ENCODE assay signal across 8 cellular contexts in genomic region chr12:81668475-81668874, GRCh38.
A peak's percentile ranks its signal among the peaks of the same experiment; 100 is the strongest.
DNase-seq lines count a peak whose midpoint lies in the region; ATAC-seq and TF ChIP-seq lines count a peak whose summit lies in the region.

No MANE protein-coding gene starts in this region.

- in situ Hi-C loops in ACHN (cut with HindIII; ENCODE audit: low pct_ligation_motif_present, low pct_unique_long_range_greater_than_20kb, low sequenced_read_pairs): no loop called here

- no peaks in the 10 kb centered on the region for H3K9me3 ChIP-seq in testis

- no peaks in the 10 kb centered on the region for H3K36me3 Mint-ChIP-seq in activated naive CD8-positive, alpha-beta T cell
- H3K36me3 Mint-ChIP-seq in type B pancreatic cell: no peaks in the 10 kb centered on the region

- DNase-seq in ACHN (peak; percentile 79), sciatic nerve (ENCODE audit: low spot score) (no peak), NCI-H1092 treated with DMSO at 0.1 percent for 48 hours (lab: John Stamatoyannopoulos, UW) (no peak), type B pancreatic cell (ENCODE audit: extremely low spot score, unreplicated experiment) (no peak), testis (no peak)

- peak; percentile 89 for ATAC-seq in GM19025 (IDR thresholded peaks at IDR 0.05; ENCODE audit: low read depth, unreplicated experiment)
- ATAC-seq in HG03354 (IDR thresholded peaks at IDR 0.05; ENCODE audit: poor library complexity, severe bottlenecking, unreplicated experiment): peak; percentile 92
- ATAC-seq in sciatic nerve: peak; percentile 57

- H3K9me3 Mint-ChIP-seq in activated naive CD8-positive, alpha-beta T cell (ENCODE audit: low read depth): no peaks in the 10 kb centered on the region
- no peaks in the 10 kb centered on the region for H3K9me3 Mint-ChIP-seq in type B pancreatic cell

- no peaks in the 10 kb centered on the region for H3K27me3 Mint-ChIP-seq in activated naive CD8-positive, alpha-beta T cell
- no peaks in the 10 kb centered on the region for H3K27me3 Mint-ChIP-seq in type B pancreatic cell

- no peaks in the 10 kb centered on the region for H3K27me3 ChIP-seq in testis

- H3K36me3 ChIP-seq in testis (ENCODE audit: low read depth, missing control alignments): no peaks in the 10 kb centered on the region

- intact Hi-C loops in sciatic nerve (cut with DNase I): no loop called here
- intact Hi-C loops in testis (cut with DNase I; ENCODE audit: low total_unique reads): no loop called here

- H3K27ac ChIP-seq in testis: no peak overlapping the region

- 36 to 67% methylated on average over 1 of the region's 1 CpG for WGBS in testis, 2 donors

- H3K4me3 Mint-ChIP-seq in activated naive CD8-positive, alpha-beta T cell: peak overlapping the region; percentile 4
- H3K4me3 Mint-ChIP-seq in type B pancreatic cell: no peak overlapping the region

- peak overlapping the region; percentile 18 for H3K27ac Mint-ChIP-seq in activated naive CD8-positive, alpha-beta T cell
- H3K27ac Mint-ChIP-seq in type B pancreatic cell: no peak overlapping the region

- H3K4me3 ChIP-seq in testis: no peak overlapping the region

- H3K4me1 Mint-ChIP-seq in activated naive CD8-positive, alpha-beta T cell (ENCODE audit: low read depth): peaks cover 4% of the 10 kb centered on the region
- H3K4me1 Mint-ChIP-seq in type B pancreatic cell (ENCODE audit: unreplicated experiment): no peaks in the 10 kb centered on the region

- no peaks in the 10 kb centered on the region for H3K4me1 ChIP-seq in testis

- TF ChIP-seq POLR2A in testis (IDR thresholded peaks at IDR 0.05): no peak

- TF ChIP-seq CTCF in type B pancreatic cell (conservative IDR thresholded peaks at IDR 0.05): no peak
- TF ChIP-seq CTCF in testis (IDR thresholded peaks at IDR 0.05): no peak
